In the genomic region with DNA sequence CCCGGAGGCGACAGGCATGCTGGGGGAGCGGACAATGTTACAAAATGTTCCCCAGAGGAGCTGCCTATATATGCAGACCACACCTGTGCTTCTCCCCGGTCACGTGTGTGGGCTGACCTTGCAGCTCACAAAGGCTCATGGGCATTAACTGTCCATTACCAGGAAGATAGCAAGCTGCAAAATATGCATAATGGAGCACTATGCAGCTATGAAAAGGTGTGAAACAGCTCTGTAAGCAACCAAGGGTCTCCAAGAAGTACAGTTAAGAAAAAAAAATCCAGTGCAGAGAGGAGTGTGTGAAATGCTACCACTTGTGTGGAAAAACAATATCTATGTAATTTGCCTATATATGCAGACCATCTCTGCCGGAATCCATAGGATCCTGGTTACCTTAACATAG, we compare ENCODE assay signal across 27 cellular contexts. TPM values are rescaled to one million over a fixed set of nuclear protein-coding genes. Genes with fewer than 3 reads are reported as not detected.
"Had no signal": no experiment of that assay in that cellular context is flagged by ENCODE, and none has a peak within 500 bp of the region (broad histone marks: within the 10 kb centered on the region; RNA-seq: fewer than 3 reads in every experiment).

No MANE protein-coding gene starts in this region.

- DNase-seq: hypothalamus; immature natural killer cell; kidney; lower lobe of right lung; mammary epithelial cell; mesenchymal stem cell; naive thymus-derived CD8-positive, alpha-beta T cell; ovary; stimulated activated CD4-positive, alpha-beta T cell treated with anti-CD3 and anti-CD28 coated beads, Interleukin-12 subunit alpha, Interleukin-12 subunit beta, amount 100 ng/mL, for 4 hours; stimulated activated CD4-positive, alpha-beta T cell treated with anti-CD3 and anti-CD28 coated beads, Interleukin-15, amount 100 ng/mL, for 24 hours; stimulated activated CD4-positive, alpha-beta T cell treated with anti-CD3 and anti-CD28 coated beads, Interleukin-2, amount 100 ng/mL, for 24 hours; stimulated activated CD4-positive, alpha-beta T cell treated with anti-CD3 and anti-CD28 coated beads, Interleukin-4, amount 100 ng/mL, for 24 hours; stimulated activated naive CD4-positive, alpha-beta T cell; uterus had no signal

- H3K9me3 ChIP-seq: lower lobe of right lung, ovary, right atrium auricular region, right lobe of liver, suprapubic skin, thoracic aorta, tibial artery, uterus had no signal

- H3K36me3 Mint-ChIP-seq: immature natural killer cell; naive thymus-derived CD8-positive, alpha-beta T cell; stimulated activated effector memory CD8-positive, alpha-beta T cell treated with anti-CD3 and anti-CD28 coated beads, Interleukin-12 subunit alpha, Interleukin-12 subunit beta, amount 100 ng/mL, for 72 hours; type B pancreatic cell had no signal

- H3K27ac Mint-ChIP-seq: immature natural killer cell; naive thymus-derived CD8-positive, alpha-beta T cell; progenitor cell of endocrine pancreas; stimulated activated effector memory CD8-positive, alpha-beta T cell treated with anti-CD3 and anti-CD28 coated beads, Interleukin-12 subunit alpha, Interleukin-12 subunit beta, amount 100 ng/mL, for 72 hours; stimulated activated naive CD8-positive, alpha-beta T cell treated with anti-CD3 and anti-CD28 coated beads, Interleukin-15, Interleukin-2, amounts not matched to agents 100 ng/mL and 50 ng/mL, for 24 hours; type B pancreatic cell had no signal

- H3K27me3 ChIP-seq: ovary, right atrium auricular region, right lobe of liver, suprapubic skin, uterus had no signal

- H3K4me1 Mint-ChIP-seq: immature natural killer cell; naive thymus-derived CD8-positive, alpha-beta T cell; stimulated activated effector memory CD8-positive, alpha-beta T cell treated with anti-CD3 and anti-CD28 coated beads, Interleukin-12 subunit alpha, Interleukin-12 subunit beta, amount 100 ng/mL, for 72 hours had no signal

- H3K4me1 ChIP-seq: lower lobe of right lung, right lobe of liver, suprapubic skin, tibial artery, uterus had no signal

- H3K4me3 ChIP-seq: lower lobe of right lung, ovary, right atrium auricular region, right lobe of liver, skin epidermis, suprapubic skin, thoracic aorta, tibial artery, uterus had no signal

- ATAC-seq: lower lobe of right lung; naive thymus-derived CD8-positive, alpha-beta T cell; right lobe of liver; stimulated activated effector memory CD8-positive, alpha-beta T cell treated with anti-CD3 and anti-CD28 coated beads, Interleukin-12 subunit alpha, Interleukin-12 subunit beta, amount 100 ng/mL, for 72 hours had no signal

- H3K27ac ChIP-seq: lower lobe of right lung, ovary, right lobe of liver, skin epidermis, suprapubic skin, thoracic aorta, tibial artery, uterus had no signal

- H3K9me3 Mint-ChIP-seq: immature natural killer cell; naive thymus-derived CD8-positive, alpha-beta T cell; nephron; stimulated activated effector memory CD8-positive, alpha-beta T cell treated with anti-CD3 and anti-CD28 coated beads, Interleukin-12 subunit alpha, Interleukin-12 subunit beta, amount 100 ng/mL, for 72 hours; stimulated activated naive CD8-positive, alpha-beta T cell treated with anti-CD3 and anti-CD28 coated beads, Interleukin-15, Interleukin-2, amounts not matched to agents 100 ng/mL and 50 ng/mL, for 24 hours; type B pancreatic cell had no signal

- H3K36me3 ChIP-seq: lower lobe of right lung, ovary, right atrium auricular region, right lobe of liver, suprapubic skin, thoracic aorta, tibial artery, uterus had no signal

- H3K4me3 Mint-ChIP-seq: immature natural killer cell; naive thymus-derived CD8-positive, alpha-beta T cell; nephron; stimulated activated effector memory CD8-positive, alpha-beta T cell treated with anti-CD3 and anti-CD28 coated beads, Interleukin-12 subunit alpha, Interleukin-12 subunit beta, amount 100 ng/mL, for 72 hours; stimulated activated naive CD8-positive, alpha-beta T cell treated with anti-CD3 and anti-CD28 coated beads, Interleukin-15, Interleukin-2, amounts not matched to agents 100 ng/mL and 50 ng/mL, for 24 hours; type B pancreatic cell had no signal

RNA-seq across cellular contexts. Expression of a gene that starts 9.4 kb away (rescaled TPM):
- total RNA-seq: liver; mammary epithelial cell; naive thymus-derived CD8-positive, alpha-beta T cell; progenitor cell of endocrine pancreas; renal cortical epithelial cell; thoracic aorta had no signal
- polyA plus RNA-seq: immature natural killer cell; liver; mammary epithelial cell; naive thymus-derived CD8-positive, alpha-beta T cell had no signal
